18 cellular contexts compared by ENCODE assay signal in the genomic region with DNA sequence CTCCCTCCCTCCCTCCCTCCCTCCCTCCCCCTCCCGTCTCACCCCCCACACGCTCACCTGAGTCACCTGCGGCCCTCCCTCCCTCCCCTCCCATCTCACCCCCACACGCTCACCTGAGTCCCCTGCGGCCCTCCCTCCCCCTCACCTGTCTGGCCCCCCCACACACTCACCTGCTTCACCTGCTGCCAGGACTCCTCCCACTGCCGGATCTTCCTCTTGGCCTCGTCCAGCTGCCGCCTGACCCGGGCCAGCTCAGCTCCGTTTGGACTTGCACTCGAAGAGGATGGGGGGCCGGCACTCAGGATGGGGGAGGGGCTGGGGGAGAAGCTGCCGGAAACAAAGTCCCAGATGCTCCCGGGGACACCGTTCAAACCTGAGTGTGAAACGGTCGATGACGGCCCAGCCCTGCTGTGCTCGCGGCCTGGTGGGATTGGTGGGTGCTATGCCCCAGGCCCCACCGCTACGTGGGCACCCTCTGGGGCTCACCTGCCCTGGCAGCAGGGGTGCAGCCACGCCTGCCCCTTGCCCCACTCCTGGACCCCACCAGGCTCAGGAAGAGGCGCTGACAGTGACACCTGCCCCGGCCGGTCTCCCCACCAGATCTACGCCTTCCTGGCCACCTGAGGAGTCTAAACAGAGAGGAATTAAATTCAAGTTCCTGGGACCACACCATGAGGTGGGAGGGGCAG. TPM values are rescaled to one million over a fixed set of nuclear protein-coding genes. Genes with fewer than 3 reads are reported as not detected.
DNase-seq lines count a peak whose midpoint lies in the region; ATAC-seq and TF ChIP-seq lines count a peak whose summit lies in the region.
"Had no signal": no experiment of that assay in that cellular context is flagged by ENCODE, and none has a peak within 500 bp of the region (broad histone marks: within the 10 kb centered on the region; RNA-seq: fewer than 3 reads in every experiment).

No MANE protein-coding gene starts in this region.

- no peaks in the 10 kb centered on the region for H4K20me1 ChIP-seq in mammary epithelial cell (ENCODE audit: insufficient read depth, low read length)

- TF ChIP-seq CTCF in breast epithelium (IDR thresholded peaks at IDR 0.05) = no peak
- no peak for TF ChIP-seq CTCF in mammary epithelial cell (conservative IDR thresholded peaks at IDR 0.05 in 1 of 2, IDR thresholded peaks at IDR 0.05 in 1 of 2; ENCODE audit: extremely low read depth in 1 of 2, insufficient read depth in 1 of 2, low read depth in 1 of 2, low read length in 2 of 2)

- H3K9me3 ChIP-seq in breast epithelium (no peaks in the 10 kb centered on the region), mammary epithelial cell (replicated peaks; ENCODE audit: insufficient read depth, low read length) (no peaks in the 10 kb centered on the region)
- H3K9me3 ChIP-seq: HAP-1, SJCRH30 had no signal

- BruUV-seq in mammary epithelial cell (replicated peaks; lab: Mats Ljungman, UMichigan) = no TSS peak

- no peak overlapping the region for H3K4me3 Mint-ChIP-seq in stimulated activated naive B cell treated with anti-CD40 and anti-IgM and Interleukin-4, amounts not matched to agents 10 μg/mL and 1 μg/mL and 100 μg/mL, for 72 hours
- H3K4me3 Mint-ChIP-seq in activated T-cell treated with anti-CD3 and anti-CD28 coated beads, Interleukin-2, amount 50 U/mL, for 4 hours = no peak overlapping the region

- peak overlapping the region; percentile 62 for H3K27ac Mint-ChIP-seq in stimulated activated naive B cell treated with anti-CD40 and anti-IgM and Interleukin-4, amounts not matched to agents 10 μg/mL and 1 μg/mL and 100 μg/mL, for 72 hours

- H3K4me1 ChIP-seq in breast epithelium (no peaks in the 10 kb centered on the region), mammary epithelial cell (ENCODE audit: insufficient read depth, low read length) (no peaks in the 10 kb centered on the region)
- H3K4me1 ChIP-seq: HAP-1 had no signal

- dilution Hi-C loops in mammary epithelial cell (cut with HindIII; ENCODE audit: low sequenced_read_pairs) = no loop called here

- H3K9me3 Mint-ChIP-seq in stimulated activated naive B cell treated with anti-CD40 and anti-IgM and Interleukin-4, amounts not matched to agents 10 μg/mL and 1 μg/mL and 100 μg/mL, for 72 hours = no peaks in the 10 kb centered on the region
- no peaks in the 10 kb centered on the region for H3K9me3 Mint-ChIP-seq in activated T-cell treated with anti-CD3 and anti-CD28 coated beads, Interleukin-2, amount 50 U/mL, for 4 hours

- no peak overlapping the region for H3K4me2 ChIP-seq in mammary epithelial cell (ENCODE audit: insufficient read depth, low read depth, low read length)

- H3K27ac ChIP-seq in breast epithelium (peak overlapping the region; percentile 25 to 43), mammary epithelial cell (ENCODE audit: insufficient read depth, low read depth, low read length) (no peak overlapping the region)
- H3K27ac ChIP-seq: HL-60, SJCRH30 had no signal

- CTCF ChIA-PET in mammary epithelial cell (lab: Charles Lee; ENCODE audit: low non-redundant PET) = no interaction called here

- H3K36me3 ChIP-seq in breast epithelium (peaks cover 11% of the 10 kb centered on the region), mammary epithelial cell (ENCODE audit: insufficient read depth, low read length) (peaks cover 2% of the 10 kb centered on the region)

- H3K27me3 ChIP-seq in breast epithelium (no peaks in the 10 kb centered on the region), mammary epithelial cell (ENCODE audit: insufficient read depth, low read length) (no peaks in the 10 kb centered on the region)
- H3K27me3 ChIP-seq: SJCRH30 had no signal

- intact Hi-C loops in breast epithelium (cut with DNase I; ENCODE audit: low total_unique reads) (no loop called here), mammary epithelial cell (cut with micrococcal nuclease) (no loop called here)

- 82% methylated on average over 5 of the region's 27 CpGs for WGBS in mammary epithelial cell (ENCODE audit: low coverage, missing lambda C conversion rate)

- H3K9ac ChIP-seq in mammary epithelial cell (ENCODE audit: insufficient read depth, low read length) = no peak overlapping the region

- in situ Hi-C loops in mammary epithelial cell (cut with MboI; ENCODE audit: low sequenced_read_pairs in 2 of 2) = no loop called here

- H3K4me3 ChIP-seq in breast epithelium (no peak overlapping the region), mammary epithelial cell (replicated peaks in 1 of 3; ENCODE audit: insufficient read depth in 1 of 3, low read depth in 2 of 3, low read length in 3 of 3) (no peak overlapping the region)
- H3K4me3 ChIP-seq: HAP-1, SJCRH30 had no signal

- peaks cover 13 to 14% of the 10 kb centered on the region in 2 donors for H3K4me1 Mint-ChIP-seq in stimulated activated naive B cell treated with anti-CD40 and anti-IgM and Interleukin-4, amounts not matched to agents 10 μg/mL and 1 μg/mL and 100 μg/mL, for 72 hours
- peaks cover 2% of the 10 kb centered on the region for H3K4me1 Mint-ChIP-seq in activated T-cell treated with anti-CD3 and anti-CD28 coated beads, Interleukin-2, amount 50 U/mL, for 4 hours (ENCODE audit: low read depth)

- peaks cover 20 to 27% of the 10 kb centered on the region in 2 donors for H3K36me3 Mint-ChIP-seq in stimulated activated naive B cell treated with anti-CD40 and anti-IgM and Interleukin-4, amounts not matched to agents 10 μg/mL and 1 μg/mL and 100 μg/mL, for 72 hours
- H3K36me3 Mint-ChIP-seq in activated T-cell treated with anti-CD3 and anti-CD28 coated beads, Interleukin-2, amount 50 U/mL, for 4 hours (ENCODE audit: insufficient read depth) = peaks cover 4% of the 10 kb centered on the region

- no peaks in the 10 kb centered on the region for H3K27me3 Mint-ChIP-seq in stimulated activated naive B cell treated with anti-CD40 and anti-IgM and Interleukin-4, amounts not matched to agents 10 μg/mL and 1 μg/mL and 100 μg/mL, for 72 hours
- no peaks in the 10 kb centered on the region for H3K27me3 Mint-ChIP-seq in activated T-cell treated with anti-CD3 and anti-CD28 coated beads, Interleukin-2, amount 50 U/mL, for 4 hours (ENCODE audit: low read depth)

- no peak overlapping the region for H2AFZ ChIP-seq in mammary epithelial cell (ENCODE audit: low read depth, low read length)

- no peaks in the 10 kb centered on the region for H3K79me2 ChIP-seq in mammary epithelial cell (ENCODE audit: insufficient read depth, low read length)

- no peak for TF ChIP-seq POLR2A in breast epithelium (IDR thresholded peaks at IDR 0.05)

- ATAC-seq in stimulated activated naive B cell treated with anti-CD40 and anti-IgM and Interleukin-4, amounts not matched to agents 10 μg/mL and 1 μg/mL and 100 μg/mL, for 72 hours (replicated peaks) = no peak
- no peak for ATAC-seq in GM18870 (IDR thresholded peaks at IDR 0.05; ENCODE audit: unreplicated experiment)
- no peak for ATAC-seq in activated T-cell treated with anti-CD3 and anti-CD28 coated beads, Interleukin-2, amount 50 U/mL, for 4 hours

- DNase-seq in breast epithelium (ENCODE audit: low spot score in 2 of 2) (no peak), mammary epithelial cell (no peak), DMS79 treated with DMSO at 0.1 percent for 48 hours (lab: John Stamatoyannopoulos, UW) (peak; percentile 20), NCI-H510A treated with DMSO at 0.1 percent for 48 hours (lab: John Stamatoyannopoulos, UW) (peak; percentile 85), occipital lobe (lab: John Stamatoyannopoulos, UW) (no peak)
- no peak for DNase-seq in stimulated activated naive B cell treated with anti-CD40 and anti-IgM and Interleukin-4, amounts not matched to agents 10 μg/mL and 1 μg/mL and 100 μg/mL, for 72 hours
- DNase-seq in activated T-cell treated with anti-CD3 and anti-CD28 coated beads, Interleukin-2, amount 50 U/mL, for 4 hours = no peak
- DNase-seq: GDM1, MV-4-11, NCI-H1694, NCI-H2171 treated with DMSO at 0.1 percent for 48 hours, NCI-H526 treated with DMSO at 0.1 percent for 48 hours, RPMI8226, SJCRH30, T-helper 2 cell had no signal

RNA-seq across cellular contexts. Expression of a gene that starts 15.9 kb away (rescaled TPM):
- 10 to 100 TPM; 50.5 to 89.3 (median 58.4) TPM for total RNA-seq in breast epithelium
- 10 to 100 TPM; 33.3 to 34.8 TPM for total RNA-seq in mammary epithelial cell
- 37.2 TPM for polyA plus RNA-seq in mammary epithelial cell
- polyA minus RNA-seq in mammary epithelial cell = 16.2 TPM
- total RNA-seq in occipital lobe = 15.0 TPM
- 10 to 100 TPM; 21.8 to 27.4 (median 23.1) TPM for total RNA-seq in activated T-cell treated with anti-CD3 and anti-CD28 coated beads, Interleukin-2, amount 50 U/mL, for 4 hours

RNA-seq across cellular contexts. Expression of a gene that starts 16.0 kb away (rescaled TPM):
- total RNA-seq in breast epithelium (10 to 100 TPM; 54.4 to 72.3 (median 59.6) TPM), mammary epithelial cell (10 to 100 TPM; 43.8 to 62.1 TPM), occipital lobe (36.8 TPM)
- 54.6 TPM for polyA plus RNA-seq in mammary epithelial cell
- polyA minus RNA-seq in mammary epithelial cell = 28.6 TPM
- total RNA-seq in activated T-cell treated with anti-CD3 and anti-CD28 coated beads, Interleukin-2, amount 50 U/mL, for 4 hours = 100 to 1,000 TPM; 108 to 133 (median 112) TPM

RNA-seq across cellular contexts. Expression of a gene that starts 34.2 kb away (rescaled TPM):
- total RNA-seq in breast epithelium (1 to 10 TPM; 2.7 to 8.2 (median 7.3) TPM), mammary epithelial cell (1 to 10 TPM; 1.0 to 1.3 TPM), occipital lobe (5.8 TPM)
- polyA plus RNA-seq in mammary epithelial cell = 0.11 TPM
- 0.78 TPM for polyA minus RNA-seq in mammary epithelial cell
- under 1 TPM; 0.08 to 0.24 (median 0.16) TPM for total RNA-seq in activated T-cell treated with anti-CD3 and anti-CD28 coated beads, Interleukin-2, amount 50 U/mL, for 4 hours

RNA-seq across cellular contexts. Expression of a gene that starts 46.9 kb away (rescaled TPM):
- total RNA-seq in breast epithelium (10 to 100 TPM; 18.6 to 28.5 (median 27.5) TPM), mammary epithelial cell (10 to 100 TPM in 1 of 2 donors, 1 to 10 TPM in 1; 7.0 to 10.3 TPM), occipital lobe (10.1 TPM)
- 11.2 TPM for polyA plus RNA-seq in mammary epithelial cell
- 1.3 TPM for polyA minus RNA-seq in mammary epithelial cell
- 10 to 100 TPM; 24.5 to 30.2 (median 29.0) TPM for total RNA-seq in activated T-cell treated with anti-CD3 and anti-CD28 coated beads, Interleukin-2, amount 50 U/mL, for 4 hours

RNA-seq across cellular contexts. Expression of a gene that starts 52.9 kb away (rescaled TPM):
- total RNA-seq in breast epithelium (10 to 100 TPM; 10.4 to 18.7 (median 14.6) TPM), mammary epithelial cell (10 to 100 TPM; 11.3 to 17.8 TPM), occipital lobe (11.2 TPM)
- polyA plus RNA-seq in mammary epithelial cell = 27.3 TPM
- polyA minus RNA-seq in mammary epithelial cell = 3.8 TPM
- total RNA-seq in activated T-cell treated with anti-CD3 and anti-CD28 coated beads, Interleukin-2, amount 50 U/mL, for 4 hours = 10 to 100 TPM; 31.8 to 34.6 (median 33.1) TPM

Comparison
In these comparisons a context has a peak if more than half of its experiments do, and no peak if none do; other contexts are left out.
1. DNase-seq: peak in DMS79 treated with DMSO at 0.1 percent for 48 hours (single experiment) and NCI-H510A treated with DMSO at 0.1 percent for 48 hours (single experiment); none in breast epithelium (0 of 2), mammary epithelial cell (single experiment), stimulated activated naive B cell treated with anti-CD40 and anti-IgM and Interleukin-4, amounts not matched to agents 10 μg/mL and 1 μg/mL and 100 μg/mL, for 72 hours (single experiment), occipital lobe (single experiment) and activated T-cell treated with anti-CD3 and anti-CD28 coated beads, Interleukin-2, amount 50 U/mL, for 4 hours (single experiment).